Comparison of ENCODE assay signal across 8 cellular contexts in genomic region chr2:23380562-23381065, GRCh38. TPM values are rescaled to one million over a fixed set of nuclear protein-coding genes. Genes with fewer than 3 reads are reported as not detected.
DNase-seq lines count a peak whose midpoint lies in the region; ATAC-seq, FAIRE-seq and TF ChIP-seq lines count a peak whose summit lies in the region.

No MANE protein-coding gene starts in this region.

- H3K14ac ChIP-seq in H1 (ENCODE audit: insufficient read length) = no peak overlapping the region

- peak overlapping the region; percentile 76 for H3K4me2 ChIP-seq in OCI-LY7 (ENCODE audit: low read length)
- H3K4me2 ChIP-seq in H1 (ENCODE audit: insufficient read depth in 1 of 2, low read depth in 2 of 2, low read length in 2 of 2) = no peak overlapping the region

- no peaks in the 10 kb centered on the region for H3K9me3 ChIP-seq in OCI-LY7 (ENCODE audit: low read length)
- no peaks in the 10 kb centered on the region for H3K9me3 ChIP-seq in H1 (ENCODE audit: insufficient read depth in 2 of 2, low read depth in 1 of 2, low read length in 1 of 2)

- peaks cover 35% of the 10 kb centered on the region for H3K4me1 ChIP-seq in OCI-LY7 (ENCODE audit: insufficient read depth, low read length, poor library complexity, severe bottlenecking)
- H3K4me1 ChIP-seq in H1 (replicated peaks in 1 of 4; ENCODE audit: control insufficient read depth in 3 of 4, insufficient read depth in 4 of 4, low read length in 3 of 4) = peaks cover 0 to 3% (median 0%) of the 10 kb centered on the region in 4 experiments; a peak in 1 of 7 replicates

- H2BK120ac ChIP-seq in H1 (replicated peaks; ENCODE audit: low read depth, low read length) = no peak overlapping the region

- H2AFZ ChIP-seq in OCI-LY7 (ENCODE audit: low read length) (peak overlapping the region; percentile 94), H1 (ENCODE audit: low read length) (peak overlapping the region; percentile 70; the same call in 1 of the 2 replicates)

- 80% methylated on average over 2 of the region's 4 CpGs; no CpG with 5 or more reads in 1 of the 2 experiments for WGBS in H1 (ENCODE audit: extremely low coverage in 1 of 2, insufficient coverage in 1 of 2, insufficient read length in 1 of 2, insufficient replicate concordance in 2 of 2, low coverage in 1 of 2, low lambda C conversion rate in 2 of 2, missing lambda C conversion rate in 1 of 2), 2 experiments

- H3K79me2 ChIP-seq in OCI-LY7 (ENCODE audit: insufficient read depth, low read depth, low read length) (no peaks in the 10 kb centered on the region), H1 (ENCODE audit: control insufficient read depth in 1 of 2, insufficient read depth in 2 of 2, low read length in 2 of 2) (no peaks in the 10 kb centered on the region)

- ATAC-seq in GM18868 (IDR thresholded peaks at IDR 0.05; ENCODE audit: unreplicated experiment) = peak; percentile 51
- ATAC-seq in HG02885 (IDR thresholded peaks at IDR 0.05; ENCODE audit: poor library complexity, unreplicated experiment) = peak; percentile 40
- ATAC-seq in HG03025 (IDR thresholded peaks at IDR 0.05; ENCODE audit: low FRiP score, unreplicated experiment) = no peak

- no peak overlapping the region for H2BK15ac ChIP-seq in H1 (ENCODE audit: low read length)

- H2BK20ac ChIP-seq in H1 (ENCODE audit: low read length) = no peak overlapping the region

- intact Hi-C loops in OCI-LY7 (cut with micrococcal nuclease; ENCODE audit: unreplicated experiment) = no loop called here

- no peak overlapping the region for H2BK12ac ChIP-seq in H1 (ENCODE audit: low read depth, low read length)

- H3K79me1 ChIP-seq in H1 (ENCODE audit: low read depth, low read length) = no peaks in the 10 kb centered on the region

- no peak overlapping the region for H3K9ac ChIP-seq in H1 (replicated peaks in 1 of 4; ENCODE audit: extremely low read depth in 1 of 4, low read depth in 3 of 4, low read length in 3 of 4)

- no peak overlapping the region for H3K4ac ChIP-seq in H1 (replicated peaks; ENCODE audit: insufficient read length, low read depth, low read length)

- DNase-seq in OCI-LY7 (ENCODE audit: low spot score) (peak; percentile 48), H1 (ENCODE audit: low read depth in 1 of 2, low spot score in 2 of 2) (no peak), NCI-H1694 treated with DMSO at 0.1 percent for 48 hours (lab: John Stamatoyannopoulos, UW) (no peak), DMS 273 (lab: John Stamatoyannopoulos, UW; ENCODE audit: unreplicated experiment) (no peak)
- peak in 2 of 3 donors; percentile 25 to 39 for DNase-seq in stimulated activated CD4-positive, alpha-beta T cell treated with anti-CD3 and anti-CD28 coated beads, TNF-alpha, amount 100 ng/mL, for 48 hours (ENCODE audit: low read depth in 3 of 3)

- peaks cover 3% of the 10 kb centered on the region; the same call in 1 of the 2 replicates for H3K23me2 ChIP-seq in H1 (ENCODE audit: low read depth, low read length)

- H4K20me1 ChIP-seq in OCI-LY7 (ENCODE audit: insufficient read depth, low read length) = no peaks in the 10 kb centered on the region
- H4K20me1 ChIP-seq in H1 (replicated peaks in 1 of 2; ENCODE audit: control insufficient read depth in 1 of 2, insufficient read depth in 2 of 2, low read length in 2 of 2) = no peaks in the 10 kb centered on the region

- TF ChIP-seq EP300 in H1 (IDR thresholded peaks at IDR 0.05; ENCODE audit: borderline replicate concordance in 1 of 2, low read depth in 2 of 2, low read length in 2 of 2) = no peak

- no peak overlapping the region for H3K56ac ChIP-seq in H1 (replicated peaks; ENCODE audit: insufficient read length, low read depth, low read length)

- peak overlapping the region; percentile 2 for H3K27ac ChIP-seq in OCI-LY7 (ENCODE audit: low read depth, low read length, poor library complexity, severe bottlenecking)
- no peak overlapping the region for H3K27ac ChIP-seq in H1 (ENCODE audit: low read depth, low read length)

- H4K8ac ChIP-seq in H1 (ENCODE audit: extremely low read depth, insufficient read depth, low read length) = no peak overlapping the region

- CTCF ChIA-PET in OCI-LY7 (lab: Charles Lee; ENCODE audit: unreplicated experiment) = no interaction called here
- CTCF ChIA-PET in H1 (lab: Charles Lee; ENCODE audit: partially characterized antibody) = no interaction called here

- no peaks in the 10 kb centered on the region for H3K36me3 ChIP-seq in OCI-LY7 (ENCODE audit: insufficient read depth, low read length)
- H3K36me3 ChIP-seq in H1 (ENCODE audit: control insufficient read depth in 2 of 4, insufficient read depth in 4 of 4, low read length in 3 of 4) = no peaks in the 10 kb centered on the region

- no peak for FAIRE-seq in H1 (lab: Jason Lieb, UNC)

- H3K27me3 ChIP-seq in H1 (replicated peaks in 1 of 4; ENCODE audit: control insufficient read depth in 3 of 4, extremely low read depth in 1 of 4, insufficient read depth in 3 of 4, low read length in 3 of 4) = peaks cover 9 to 32% (median 27%) of the 10 kb centered on the region in 4 experiments

- no peak for TF ChIP-seq CTCF in OCI-LY7 (conservative IDR thresholded peaks at IDR 0.05; ENCODE audit: low read length)
- TF ChIP-seq CTCF in H1 (IDR thresholded peaks at IDR 0.05; ENCODE audit: control extremely low read depth in 1 of 3, insufficient read depth in 1 of 3, low read depth in 1 of 3, low read length in 3 of 3) = no peak

- no peak overlapping the region for H2AK5ac ChIP-seq in H1 (ENCODE audit: low read depth, low read length)

- H2BK5ac ChIP-seq in H1 (ENCODE audit: low read depth, low read length) = no peak overlapping the region

- no peak overlapping the region for H3K23ac ChIP-seq in H1 (ENCODE audit: insufficient read length)

- BruUV-seq in OCI-LY7 (replicated peaks; lab: Mats Ljungman, UMichigan) = no TSS peak

- H4K5ac ChIP-seq in H1 (ENCODE audit: insufficient read length, low read depth, low read length) = no peak overlapping the region

- no peak overlapping the region for H3K18ac ChIP-seq in H1 (ENCODE audit: extremely low read depth, low read length)

- TF ChIP-seq RAD21 in H1 (IDR thresholded peaks at IDR 0.05 in 1 of 2, conservative IDR thresholded peaks at IDR 0.05 in 1 of 2; ENCODE audit: low read depth in 2 of 2, low read length in 2 of 2) = no peak

- no peaks in the 10 kb centered on the region for H3K9me2 ChIP-seq in OCI-LY7 (ENCODE audit: insufficient read depth, low read length)

- POLR2A ChIA-PET in OCI-LY7 (lab: Charles Lee) = no interaction called here
- POLR2A ChIA-PET in H1 (lab: Charles Lee; ENCODE audit: partially characterized antibody) = interaction anchor here (0.6 kb wide), 1 partner anchor 21 kb away, joined by 3 read pairs; no protein-coding TSS in a partner anchor

- H4K91ac ChIP-seq in H1 (replicated peaks; ENCODE audit: insufficient read length, low read length) = no peak overlapping the region

- H3K4me3 ChIP-seq in OCI-LY7 (ENCODE audit: low read depth, low read length, poor library complexity, severe bottlenecking) (peak overlapping the region; percentile 60), H1 (ENCODE audit: extremely low read depth in 1 of 4, insufficient read depth in 2 of 4, low read depth in 3 of 4, low read length in 4 of 4) (no peak overlapping the region)

- no peak for TF ChIP-seq POLR2A in H1 (IDR thresholded peaks at IDR 0.05; ENCODE audit: control extremely low read depth in 1 of 2, low read depth in 2 of 2, low read length in 2 of 2)

TF ChIP-seq in H1, 55 proteins besides CTCF, POLR2A, EP300 and RAD21:
- TF ChIP-seq CREB1 (IDR thresholded peaks at IDR 0.05) (no peak), RNF2 (IDR thresholded peaks at IDR 0.05; ENCODE audit: borderline replicate concordance, low read depth, low read length, missing control alignments, poor library complexity, severe bottlenecking) (no peak), SAP30 (IDR thresholded peaks at IDR 0.05; ENCODE audit: insufficient read depth, insufficient replicate concordance, low read length) (no peak), KDM5A (IDR thresholded peaks at IDR 0.05; ENCODE audit: low read length) (no peak), CTBP2 (IDR thresholded peaks at IDR 0.05; ENCODE audit: borderline replicate concordance, insufficient read depth, insufficient read length, low read length) (no peak), POU5F1 (IDR thresholded peaks at IDR 0.05; ENCODE audit: low read depth, low read length) (no peak), SIRT6 (IDR thresholded peaks at IDR 0.05; ENCODE audit: low read length) (no peak), BACH1 (IDR thresholded peaks at IDR 0.05; ENCODE audit: low read length) (no peak)

RNA-seq across cellular contexts. Expression of gene KLHL29, which starts 4.4 kb away (rescaled TPM):
- 0.49 and 0.66 TPM in 2 replicates for total RNA-seq in OCI-LY7 (2014; rRNA removed; shearing (Covaris generic))
- 0.23 and 0.31 TPM in 2 replicates for total RNA-seq in OCI-LY7 (2022)
- 4.3 and 4.7 TPM in 2 replicates for total RNA-seq in H1 (2021; fragmentation: NEBNext Ultra II Directional; extraction: Animal tissue kit (Norgen Biotek cat#: 25700))
- polyA plus RNA-seq in H1 (2011; rRNA removed) = 1.1 and 2.6 TPM in 2 replicates
- polyA plus RNA-seq in H1 (2011; cell fraction: cytosol; rRNA removed) = 1.8 TPM
- polyA plus RNA-seq in H1 (2011; cell fraction: nucleus; rRNA removed) = 6.5 TPM
- polyA plus RNA-seq in H1 (2012, experiment 1 of 2) = 2.1 to 2.4 TPM (median 2.2 TPM) in 4 replicates
- polyA plus RNA-seq in H1 (2012, experiment 2 of 2) = 1.4 TPM
- polyA plus RNA-seq in H1 (2013, experiment 1 of 2) = 2.0 TPM
- polyA plus RNA-seq in H1 (2013, experiment 2 of 2) = 2.0 TPM
- polyA minus RNA-seq in H1 (2011; rRNA and poly(A)+ RNA removed) = 1.2 and 1.5 TPM in 2 replicates
- polyA minus RNA-seq in H1 (2011; cell fraction: cytosol; rRNA and poly(A)+ RNA removed) = 1.8 TPM
- polyA minus RNA-seq in H1 (2011; cell fraction: nucleus; rRNA and poly(A)+ RNA removed) = 5.0 TPM

Comparison
In these comparisons a context has a peak if more than half of its experiments do, and no peak if none do; other contexts are left out.
1. DNase-seq: peak in OCI-LY7 (single experiment) and stimulated activated CD4-positive, alpha-beta T cell treated with anti-CD3 and anti-CD28 coated beads, TNF-alpha, amount 100 ng/mL, for 48 hours (2 of 3); none in H1 (0 of 2), NCI-H1694 treated with DMSO at 0.1 percent for 48 hours (single experiment) and DMS 273 (single experiment).